In the genomic region with DNA sequence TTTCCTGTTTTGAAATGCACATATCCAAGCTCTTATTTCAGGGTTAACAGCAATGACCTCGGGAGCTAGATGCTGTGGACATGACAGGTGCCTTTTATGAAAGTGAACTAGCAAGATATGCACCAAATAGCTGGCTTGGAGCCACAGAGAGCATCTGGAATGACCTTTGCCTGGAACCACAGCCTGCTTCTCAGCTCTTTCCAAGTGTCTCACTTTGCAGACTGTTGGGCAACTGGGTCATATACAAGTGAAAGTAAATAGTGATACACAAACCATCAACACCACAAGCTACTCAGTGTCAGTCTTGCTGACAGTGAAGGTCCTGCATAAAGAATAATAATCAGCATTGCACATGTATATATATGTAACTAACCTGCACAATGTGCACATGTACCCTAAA, we compare ENCODE assay signal across 19 cellular contexts.
DNase-seq lines count a peak whose midpoint lies in the region; ATAC-seq, FAIRE-seq and TF ChIP-seq lines count a peak whose summit lies in the region.
"Had no signal": no experiment of that assay in that cellular context is flagged by ENCODE, and none has a peak within 500 bp of the region (broad histone marks: within the 10 kb centered on the region; RNA-seq: fewer than 3 reads in every experiment).

No MANE protein-coding gene starts in this region.

- H4K91ac ChIP-seq in mesenchymal stem cell (ENCODE audit: low read length) = no peak overlapping the region

- H3K79me2 ChIP-seq in GM12878 (ENCODE audit: control insufficient read depth, insufficient read depth, low read length) = no peaks in the 10 kb centered on the region

- H3K23ac ChIP-seq in mesenchymal stem cell (ENCODE audit: low read length in 2 of 2) = no peak overlapping the region

- CTCF ChIA-PET in GM12878 (lab: Yijun Ruan, JAX) = interaction anchor here (0.5 to 2.2 kb wide), 4 partner anchors 13 to 1357 kb away, joined by 3 to 10 read pairs (median 7); no protein-coding TSS in a partner anchor

- H3K18ac ChIP-seq in mesenchymal stem cell (ENCODE audit: low read depth in 1 of 2, low read length in 2 of 2) = no peak overlapping the region

- no peak overlapping the region for H4K8ac ChIP-seq in mesenchymal stem cell (ENCODE audit: low read length)

- RAD21 ChIA-PET in GM12878 (lab: Charles Lee; ENCODE audit: unreplicated experiment) = interaction anchor here (0.9 to 2.0 kb wide), 3 partner anchors 13 to 37 kb away, joined by 3 to 5 read pairs (median 3); no protein-coding TSS in a partner anchor

- TF ChIP-seq RAD21 in GM12878 (IDR thresholded peaks at IDR 0.05; ENCODE audit: insufficient read depth, low read depth, low read length) = no peak

- no peak overlapping the region for H2BK12ac ChIP-seq in mesenchymal stem cell (ENCODE audit: low read length in 2 of 2)

- BruUV-seq in GM12878 (replicated peaks; lab: Mats Ljungman, UMichigan) = no TSS peak

- no peak overlapping the region for H3K14ac ChIP-seq in mesenchymal stem cell (ENCODE audit: low read length in 2 of 2)

- H3K4me3 ChIP-seq in GM12878 (no peak overlapping the region), mesenchymal stem cell (ENCODE audit: insufficient read depth in 1 of 2, low read depth in 1 of 2, low read length in 2 of 2) (no peak overlapping the region)
- H3K4me3 ChIP-seq: upper lobe of right lung had no signal

- no peaks in the 10 kb centered on the region for H3K36me3 ChIP-seq in GM12878 (ENCODE audit: control insufficient read depth in 2 of 2, insufficient read depth in 2 of 2, low read length in 1 of 2)
- no peaks in the 10 kb centered on the region for H3K36me3 ChIP-seq in mesenchymal stem cell (ENCODE audit: control insufficient read depth in 1 of 2, insufficient read depth in 2 of 2, low read depth in 1 of 2, low read length in 2 of 2)
- H3K36me3 ChIP-seq: upper lobe of right lung had no signal

- H3K4me1 ChIP-seq in GM12878 (ENCODE audit: control insufficient read depth, insufficient read depth, low read length) (no peaks in the 10 kb centered on the region), mesenchymal stem cell (ENCODE audit: control insufficient read depth, insufficient read depth, low read depth, low read length) (no peaks in the 10 kb centered on the region)
- H3K4me1 ChIP-seq: upper lobe of right lung had no signal

- 0% methylated on average over 1 of the region's 1 CpG for WGBS in GM12878 (ENCODE audit: insufficient coverage, insufficient replicate concordance, low lambda C conversion rate, missing lambda C conversion rate)
- 78% methylated on average over 1 of the region's 1 CpG for WGBS in mesenchymal stem cell

- no peak overlapping the region for H2BK5ac ChIP-seq in mesenchymal stem cell (ENCODE audit: low read depth, low read length, poor library complexity, severe bottlenecking)

- POLR2A ChIA-PET in GM12878 (lab: Charles Lee) = no interaction called here

- intact Hi-C loops in GM12878 (cut with micrococcal nuclease; ENCODE audit: unreplicated experiment) = no loop called here

- H2BK120ac ChIP-seq in mesenchymal stem cell (ENCODE audit: low read depth, low read length) = no peak overlapping the region

- H2BK15ac ChIP-seq in mesenchymal stem cell (ENCODE audit: low read depth, poor library complexity, severe bottlenecking) = no peak overlapping the region

- H2AFZ ChIP-seq in GM12878 (ENCODE audit: control insufficient read depth, low read depth, low read length) (no peak overlapping the region), mesenchymal stem cell (ENCODE audit: low read depth, low read length) (no peak overlapping the region)

- H3K9ac ChIP-seq in GM12878 (ENCODE audit: control insufficient read depth, insufficient read depth, low read length) = no peak overlapping the region
- no peak overlapping the region for H3K9ac ChIP-seq in mesenchymal stem cell (ENCODE audit: low read length)

- H3K4ac ChIP-seq in mesenchymal stem cell (ENCODE audit: low read depth in 1 of 2, low read length in 2 of 2) = no peak overlapping the region

- no peak for TF ChIP-seq EP300 in GM12878 (IDR thresholded peaks at IDR 0.05; ENCODE audit: borderline replicate concordance in 1 of 2, control insufficient read depth in 1 of 2, low read depth in 2 of 2, low read length in 2 of 2)

- SMC1A ChIA-PET in GM12878 (lab: Charles Lee; ENCODE audit: uncharacterized antibody, unreplicated experiment) = interaction anchor here (0.6 to 1.7 kb wide), 12 partner anchors 11 to 296 kb away, joined by 3 to 4 read pairs (median 3); no protein-coding TSS in a partner anchor

- TF ChIP-seq CTCF in GM12878 (IDR thresholded peaks at IDR 0.05 in 2 of 3, conservative IDR thresholded peaks at IDR 0.05 in 1 of 3; ENCODE audit: control insufficient read depth in 2 of 3, extremely low read depth in 1 of 3, insufficient read depth in 1 of 3, low read depth in 3 of 3, low read length in 3 of 3) = no peak

- H3K27me3 ChIP-seq in GM12878 (replicated peaks in 1 of 2; ENCODE audit: control insufficient read depth in 2 of 2, insufficient read depth in 2 of 2, low read length in 1 of 2) (no peaks in the 10 kb centered on the region), mesenchymal stem cell (ENCODE audit: control insufficient read depth in 1 of 2, insufficient read depth in 1 of 2, low read length in 2 of 2) (no peaks in the 10 kb centered on the region)
- H3K27me3 ChIP-seq: upper lobe of right lung had no signal

- H3K4me2 ChIP-seq in GM12878 (ENCODE audit: control insufficient read depth, insufficient read depth) = no peak overlapping the region
- H3K4me2 ChIP-seq in mesenchymal stem cell (ENCODE audit: low read length, poor library complexity, severe bottlenecking) = no peak overlapping the region

- H3K27ac ChIP-seq in GM12878 (ENCODE audit: control insufficient read depth, insufficient read depth) (no peak overlapping the region), mesenchymal stem cell (ENCODE audit: low read length, poor library complexity, severe bottlenecking) (no peak overlapping the region)
- H3K27ac ChIP-seq: upper lobe of right lung had no signal

- FAIRE-seq in GM12878 (lab: Jason Lieb, UNC) = no peak
- FAIRE-seq: G401.6, keratinocyte had no signal

- peak; percentile 35 for DNase-seq in HuH-7 (ENCODE audit: low spot score)
- peak; percentile 27 for DNase-seq in NCI-H2029 treated with DMSO at 0.1 percent for 48 hours (lab: John Stamatoyannopoulos, UW)
- DNase-seq in GM12878 (ENCODE audit: low read depth, low spot score) = no peak
- DNase-seq in mesenchymal stem cell = peak; percentile 4
- no peak for DNase-seq in activated CD4-positive, alpha-beta T cell treated with anti-CD3 and anti-CD28 coated beads for 4 hours
- no peak for DNase-seq in SIG-M5 (lab: John Stamatoyannopoulos, UW)
- no peak for DNase-seq in central memory CD4-positive, alpha-beta T cell
- DNase-seq in NCI-H345 (lab: John Stamatoyannopoulos, UW) = no peak
- DNase-seq: activated CD4-positive, alpha-beta memory T cell treated with anti-CD3 and anti-CD28 coated beads, Interleukin-2, amount 10 ng/mL, durations not matched to agents 7 days and 5 days; activated CD4-positive, CD25-positive, alpha-beta regulatory T cell; anterior cingulate cortex; caudate nucleus; CD4-positive, CD25-positive, alpha-beta regulatory T cell; NCI-H2081 treated with DMSO at 0.1 percent for 48 hours; nucleus accumbens; upper lobe of right lung had no signal

- no peak overlapping the region for H2AK5ac ChIP-seq in mesenchymal stem cell (ENCODE audit: low read length, severe bottlenecking)

- in situ Hi-C loops in GM12878 (cut with MboI) = no loop called here

- ATAC-seq in GM12878 = peak; percentile 58
- ATAC-seq: activated naive CD4-positive, alpha-beta T cell treated with anti-CD3 and anti-CD28 coated beads, Interleukin-2, amount 50 U/mL, for 72 hours; upper lobe of right lung had no signal

- no peaks in the 10 kb centered on the region for H3K79me1 ChIP-seq in mesenchymal stem cell (replicated peaks; ENCODE audit: low read length, poor library complexity, severe bottlenecking)

- no peaks in the 10 kb centered on the region for H4K20me1 ChIP-seq in GM12878 (ENCODE audit: control insufficient read depth, insufficient read depth)

- H3K9me3 ChIP-seq in GM12878 (replicated peaks; ENCODE audit: control insufficient read depth, insufficient read depth, low read length) (no peaks in the 10 kb centered on the region), mesenchymal stem cell (ENCODE audit: control insufficient read depth, low read length) (no peaks in the 10 kb centered on the region)
- H3K9me3 ChIP-seq: upper lobe of right lung had no signal

- TF ChIP-seq POLR2A in GM12878 (IDR thresholded peaks at IDR 0.05; ENCODE audit: low read depth, low read length) = no peak

TF ChIP-seq in GM12878, 131 proteins besides CTCF, POLR2A, EP300 and RAD21 (continues in another document):
- TF ChIP-seq, protein P1, sequence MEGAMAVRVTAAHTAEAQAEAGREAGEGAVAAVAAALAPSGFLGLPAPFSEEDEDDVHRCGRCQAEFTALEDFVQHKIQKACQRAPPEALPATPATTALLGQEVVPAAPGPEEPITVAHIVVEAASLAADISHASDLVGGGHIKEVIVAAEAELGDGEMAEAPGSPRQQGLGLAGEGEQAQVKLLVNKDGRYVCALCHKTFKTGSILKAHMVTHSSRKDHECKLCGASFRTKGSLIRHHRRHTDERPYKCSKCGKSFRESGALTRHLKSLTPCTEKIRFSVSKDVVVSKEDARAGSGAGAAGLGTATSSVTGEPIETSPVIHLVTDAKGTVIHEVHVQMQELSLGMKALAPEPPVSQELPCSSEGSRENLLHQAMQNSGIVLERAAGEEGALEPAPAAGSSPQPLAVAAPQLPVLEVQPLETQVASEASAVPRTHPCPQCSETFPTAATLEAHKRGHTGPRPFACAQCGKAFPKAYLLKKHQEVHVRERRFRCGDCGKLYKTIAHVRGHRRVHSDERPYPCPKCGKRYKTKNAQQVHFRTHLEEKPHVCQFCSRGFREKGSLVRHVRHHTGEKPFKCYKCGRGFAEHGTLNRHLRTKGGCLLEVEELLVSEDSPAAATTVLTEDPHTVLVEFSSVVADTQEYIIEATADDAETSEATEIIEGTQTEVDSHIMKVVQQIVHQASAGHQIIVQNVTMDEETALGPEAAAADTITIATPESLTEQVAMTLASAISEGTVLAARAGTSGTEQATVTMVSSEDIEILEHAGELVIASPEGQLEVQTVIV (IDR thresholded peaks at IDR 0.05; ENCODE audit: borderline replicate concordance, partially characterized antibody) = no peak
- TF ChIP-seq BMI1 (IDR thresholded peaks at IDR 0.05; ENCODE audit: borderline replicate concordance) (no peak), LARP7 (IDR thresholded peaks at IDR 0.05) (no peak), ATF3 (IDR thresholded peaks at IDR 0.05; ENCODE audit: borderline replicate concordance, extremely low read depth, low read depth, low read length) (no peak)

Comparison
In these comparisons a context has a peak if more than half of its experiments do, and no peak if none do; other contexts are left out.
1. DNase-seq: peak in HuH-7 (single experiment), NCI-H2029 treated with DMSO at 0.1 percent for 48 hours (single experiment) and mesenchymal stem cell (single experiment); none in GM12878 (single experiment), activated CD4-positive, alpha-beta T cell treated with anti-CD3 and anti-CD28 coated beads for 4 hours (0 of 2), SIG-M5 (single experiment), central memory CD4-positive, alpha-beta T cell (single experiment) and NCI-H345 (single experiment).